In the genomic region with DNA sequence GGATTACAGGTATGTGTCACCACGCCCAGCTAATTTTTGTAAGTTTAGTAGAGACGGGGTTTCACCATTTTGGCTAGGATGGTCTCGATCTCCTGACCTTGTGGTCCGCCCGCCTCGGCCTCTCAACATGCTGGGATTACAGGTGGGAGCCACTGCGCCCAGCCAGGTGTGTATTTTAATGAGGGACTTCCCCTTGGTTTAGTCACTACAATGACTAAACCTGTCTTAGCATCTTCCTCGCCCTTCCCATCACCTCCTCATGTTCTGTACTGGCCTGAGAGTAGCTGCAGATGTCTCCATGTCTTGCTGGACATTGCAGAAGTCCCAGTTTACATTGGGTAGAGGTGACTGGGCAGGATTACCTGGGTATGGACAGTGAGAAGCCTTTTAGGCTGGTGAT, we compare ENCODE assay signal across 15 cellular contexts. TPM values are rescaled to one million over a fixed set of nuclear protein-coding genes. Genes with fewer than 3 reads are reported as not detected.
DNase-seq lines count a peak whose midpoint lies in the region; ATAC-seq, FAIRE-seq and TF ChIP-seq lines count a peak whose summit lies in the region.
"Had no signal": no experiment of that assay in that cellular context is flagged by ENCODE, and none has a peak within 500 bp of the region (broad histone marks: within the 10 kb centered on the region; RNA-seq: fewer than 3 reads in every experiment).

No MANE protein-coding gene starts in this region.

- H3K9me3 ChIP-seq in Loucy (ENCODE audit: insufficient read depth, low read depth, low read length) = no peaks in the 10 kb centered on the region
- no peaks in the 10 kb centered on the region for H3K9me3 ChIP-seq in skeletal muscle tissue (ENCODE audit: control insufficient read depth in 3 of 3, low read length in 3 of 3)
- H3K9me3 ChIP-seq in right lobe of liver = no peaks in the 10 kb centered on the region
- H3K9me3 ChIP-seq: neutrophil had no signal

- H3K27ac ChIP-seq in skeletal muscle tissue (ENCODE audit: low read depth, low read length) = peak overlapping the region; percentile 87
- H3K27ac ChIP-seq in right lobe of liver = no peak overlapping the region
- H3K27ac ChIP-seq: brain microvascular endothelial cell, neutrophil had no signal

- H3K9ac ChIP-seq in Loucy (ENCODE audit: low read depth, low read length, poor library complexity, severe bottlenecking) (peak overlapping the region; percentile 68), skeletal muscle tissue (ENCODE audit: low read depth in 1 of 3, low read length in 3 of 3) (no peak overlapping the region)

- H2AFZ ChIP-seq in Loucy (ENCODE audit: low read length) = no peak overlapping the region

- peaks cover 15% of the 10 kb centered on the region; the same call in 1 of the 2 replicates for H3K36me3 ChIP-seq in Loucy (ENCODE audit: insufficient read depth, low read length)
- H3K36me3 ChIP-seq in skeletal muscle tissue (ENCODE audit: control insufficient read depth in 3 of 3, insufficient read depth in 3 of 3, low read length in 3 of 3) = peaks cover 9 to 22% (median 19%) of the 10 kb centered on the region in 3 donors
- no peaks in the 10 kb centered on the region for H3K36me3 ChIP-seq in right lobe of liver
- H3K36me3 ChIP-seq: neutrophil had no signal

- intact Hi-C loops in right lobe of liver (cut with DNase I) = no loop called here

- TF ChIP-seq CTCF in Loucy (conservative IDR thresholded peaks at IDR 0.05; ENCODE audit: low read length) = no peak
- no peak for TF ChIP-seq CTCF in right lobe of liver (IDR thresholded peaks at IDR 0.05)

- H3K4me3 Mint-ChIP-seq in activated naive CD4-positive, alpha-beta T cell treated with anti-CD3 and anti-CD28 coated beads, Interleukin-2, amount 50 U/mL, for 24 hours = peak overlapping the region; percentile 73
- H3K4me3 Mint-ChIP-seq in activated naive CD8-positive, alpha-beta T cell treated with anti-CD3 and anti-CD28 coated beads for 36 hours = no peak overlapping the region
- H3K4me3 Mint-ChIP-seq: WTC11 had no signal

- H3K9me2 ChIP-seq in Loucy (replicated peaks; ENCODE audit: low read depth, low read length) = no peaks in the 10 kb centered on the region

- peak overlapping the region; percentile 87 for H3K27ac Mint-ChIP-seq in activated naive CD4-positive, alpha-beta T cell treated with anti-CD3 and anti-CD28 coated beads, Interleukin-2, amount 50 U/mL, for 24 hours
- H3K27ac Mint-ChIP-seq in activated naive CD8-positive, alpha-beta T cell treated with anti-CD3 and anti-CD28 coated beads for 36 hours = peak overlapping the region; percentile 93

- H3K27me3 ChIP-seq in Loucy (ENCODE audit: insufficient read depth, low read length, poor library complexity, severe bottlenecking) = no peaks in the 10 kb centered on the region
- H3K27me3 ChIP-seq in skeletal muscle tissue (ENCODE audit: control insufficient read depth in 3 of 3, insufficient read depth in 3 of 3, low read length in 3 of 3) = no peaks in the 10 kb centered on the region
- no peaks in the 10 kb centered on the region for H3K27me3 ChIP-seq in right lobe of liver
- H3K27me3 ChIP-seq: brain microvascular endothelial cell, neutrophil had no signal

- H3K4me1 ChIP-seq in Loucy (ENCODE audit: insufficient read depth, low read length, poor library complexity, severe bottlenecking) (peaks cover 41% of the 10 kb centered on the region), skeletal muscle tissue (ENCODE audit: control insufficient read depth in 3 of 3, insufficient read depth in 3 of 3, low read length in 3 of 3) (peaks cover 49 to 75% (median 56%) of the 10 kb centered on the region in 3 donors), right lobe of liver (no peaks in the 10 kb centered on the region)

- 94% methylated on average over 6 of the region's 8 CpGs for WGBS in right lobe of liver (ENCODE audit: insufficient coverage, low coverage, low lambda C conversion rate, missing lambda C conversion rate)

- H3K79me2 ChIP-seq in Loucy (ENCODE audit: insufficient read depth, low read length) = peaks cover 72% of the 10 kb centered on the region

- peaks cover 73% of the 10 kb centered on the region for H3K4me1 Mint-ChIP-seq in activated naive CD4-positive, alpha-beta T cell treated with anti-CD3 and anti-CD28 coated beads, Interleukin-2, amount 50 U/mL, for 24 hours
- H3K4me1 Mint-ChIP-seq in activated naive CD8-positive, alpha-beta T cell treated with anti-CD3 and anti-CD28 coated beads for 36 hours = peaks cover 75% of the 10 kb centered on the region

- ATAC-seq in right lobe of liver = no peak
- ATAC-seq: WTC11 had no signal

- no peak for TF ChIP-seq POLR2A in right lobe of liver (IDR thresholded peaks at IDR 0.05)

- H3K27me3 Mint-ChIP-seq in activated naive CD4-positive, alpha-beta T cell treated with anti-CD3 and anti-CD28 coated beads, Interleukin-2, amount 50 U/mL, for 24 hours = no peaks in the 10 kb centered on the region
- no peaks in the 10 kb centered on the region for H3K27me3 Mint-ChIP-seq in activated naive CD8-positive, alpha-beta T cell treated with anti-CD3 and anti-CD28 coated beads for 36 hours

- DNase-seq in activated naive CD4-positive, alpha-beta T cell treated with Interleukin-2 at 50 U/mL for 16 hours = no peak
- no peak for DNase-seq in activated naive CD8-positive, alpha-beta T cell treated with anti-CD3 and anti-CD28 coated beads for 36 hours
- DNase-seq in Ammon's horn (ENCODE audit: low spot score) = no peak
- no peak for DNase-seq in right lobe of liver
- no peak for DNase-seq in HTR-8/SVneo (ENCODE audit: insufficient read length, low spot score)
- DNase-seq: brain microvascular endothelial cell; mesenchymal stem cell; NCI-H1930; NCI-H524 treated with DMSO at 0.1 percent for 48 hours; stimulated activated CD4-positive, alpha-beta T cell treated with anti-CD3 and anti-CD28 coated beads, Interleukin-4, amount 100 ng/mL, for 4 hours had no signal

- H3F3A ChIP-seq in Loucy (ENCODE audit: low read depth) = 0 out of 2 replicates have a peak, but pooled peaks cover 2% of the 10 kb centered on the region

- H3K9me3 Mint-ChIP-seq in activated naive CD4-positive, alpha-beta T cell treated with anti-CD3 and anti-CD28 coated beads, Interleukin-2, amount 50 U/mL, for 24 hours = no peaks in the 10 kb centered on the region
- no peaks in the 10 kb centered on the region for H3K9me3 Mint-ChIP-seq in activated naive CD8-positive, alpha-beta T cell treated with anti-CD3 and anti-CD28 coated beads for 36 hours
- H3K9me3 Mint-ChIP-seq: WTC11 had no signal

- peaks cover 14% of the 10 kb centered on the region for H3K36me3 Mint-ChIP-seq in activated naive CD4-positive, alpha-beta T cell treated with anti-CD3 and anti-CD28 coated beads, Interleukin-2, amount 50 U/mL, for 24 hours
- H3K36me3 Mint-ChIP-seq in activated naive CD8-positive, alpha-beta T cell treated with anti-CD3 and anti-CD28 coated beads for 36 hours = peaks cover 58% of the 10 kb centered on the region

- H3K4me2 ChIP-seq in Loucy (ENCODE audit: low read depth, low read length, poor library complexity, severe bottlenecking) = no peak overlapping the region

- H3K4me3 ChIP-seq in Loucy (ENCODE audit: low read length, poor library complexity, severe bottlenecking) (no peak overlapping the region), skeletal muscle tissue (ENCODE audit: low read length in 3 of 3) (no peak overlapping the region), right lobe of liver (no peak overlapping the region)

- peaks cover 14% of the 10 kb centered on the region for H4K20me1 ChIP-seq in Loucy (ENCODE audit: insufficient read depth, low read length, poor library complexity, severe bottlenecking)

- no peak for FAIRE-seq in HTR-8/SVneo (lab: Jason Lieb, UNC)

RNA-seq across cellular contexts. Expression of a gene that starts 9.6 kb away (rescaled TPM):
- total RNA-seq in activated naive CD8-positive, alpha-beta T cell treated with anti-CD3 and anti-CD28 coated beads for 36 hours = 10 to 100 TPM; 65.9 to 69.9 TPM
- 9.4 TPM for total RNA-seq in skeletal muscle tissue
- total RNA-seq in right lobe of liver = 1 to 10 TPM; 1.6 to 9.6 (median 4.5) TPM

RNA-seq across cellular contexts. Expression of a gene that starts 28.7 kb away (rescaled TPM):
- total RNA-seq in activated naive CD8-positive, alpha-beta T cell treated with anti-CD3 and anti-CD28 coated beads for 36 hours = 1 to 10 TPM; 7.9 to 8.0 TPM
- 23.0 TPM for total RNA-seq in skeletal muscle tissue
- total RNA-seq in right lobe of liver = 10 to 100 TPM in 5 of 6 experiments, 1 to 10 TPM in 1; 9.7 to 21.2 (median 13.7) TPM

RNA-seq across cellular contexts. Expression of a gene that starts 36.9 kb away (rescaled TPM):
- 10 to 100 TPM; 23.0 to 23.3 TPM for total RNA-seq in activated naive CD8-positive, alpha-beta T cell treated with anti-CD3 and anti-CD28 coated beads for 36 hours
- total RNA-seq in skeletal muscle tissue (11.0 TPM), right lobe of liver (1 to 10 TPM; 4.0 to 5.4 (median 4.8) TPM)

RNA-seq across cellular contexts. Expression of a gene that starts 36.9 kb away (rescaled TPM):
- total RNA-seq in activated naive CD8-positive, alpha-beta T cell treated with anti-CD3 and anti-CD28 coated beads for 36 hours = 10 to 100 TPM; 68.9 to 72.0 TPM
- total RNA-seq in skeletal muscle tissue (49.1 TPM), right lobe of liver (10 to 100 TPM; 13.1 to 28.3 (median 21.1) TPM)

RNA-seq across cellular contexts. Expression of a gene that starts 38.0 kb away (rescaled TPM):
- 1 to 10 TPM in 1 of 2 experiments, under 1 TPM in 1; 0.92 to 1.2 TPM for total RNA-seq in activated naive CD8-positive, alpha-beta T cell treated with anti-CD3 and anti-CD28 coated beads for 36 hours
- total RNA-seq in skeletal muscle tissue (not detected), right lobe of liver (100 to 1,000 TPM in 1 of 6 experiments, 10 to 100 TPM in 5; 44.8 to 102 (median 57.9) TPM)
